Comparison of ENCODE assay signal across 19 cellular contexts in genomic region chr2:40150206-40150765, GRCh38.
"Had no signal": no experiment of that assay in that cellular context is flagged by ENCODE, and none has a peak within 500 bp of the region (broad histone marks: within the 10 kb centered on the region; RNA-seq: fewer than 3 reads in every experiment).

No MANE protein-coding gene starts in this region.

- H3K27ac Mint-ChIP-seq: activated CD4-positive, alpha-beta memory T cell treated with anti-CD3 and anti-CD28 coated beads, Interleukin-2, amount 10 ng/mL, durations not matched to agents 7 days and 5 days; activated T-cell treated with anti-CD3 and anti-CD28 coated beads, Interleukin-2, amount 50 U/mL, for 24 hours; naive thymus-derived CD4-positive, alpha-beta T cell; progenitor cell of endocrine pancreas had no signal

- ATAC-seq: left colon; naive thymus-derived CD4-positive, alpha-beta T cell had no signal

- H3K9me3 Mint-ChIP-seq: activated CD4-positive, alpha-beta memory T cell treated with anti-CD3 and anti-CD28 coated beads, Interleukin-2, amount 10 ng/mL, durations not matched to agents 7 days and 5 days; activated T-cell treated with anti-CD3 and anti-CD28 coated beads, Interleukin-2, amount 50 U/mL, for 24 hours had no signal

- H3K4me3 ChIP-seq: heart left ventricle, right atrium auricular region, transverse colon had no signal

- H3K9me3 ChIP-seq: heart left ventricle, neutrophil, right atrium auricular region, transverse colon had no signal

- H3K4me1 ChIP-seq: right atrium auricular region, transverse colon had no signal

- H3K36me3 ChIP-seq: neutrophil, transverse colon had no signal

- H3K27ac ChIP-seq: neutrophil, right atrium auricular region, transverse colon had no signal

- H3K4me3 Mint-ChIP-seq: activated CD4-positive, alpha-beta memory T cell treated with anti-CD3 and anti-CD28 coated beads, Interleukin-2, amount 10 ng/mL, durations not matched to agents 7 days and 5 days; activated T-cell treated with anti-CD3 and anti-CD28 coated beads, Interleukin-2, amount 50 U/mL, for 24 hours; central memory CD8-positive, alpha-beta T cell; naive thymus-derived CD4-positive, alpha-beta T cell had no signal

- H3K4me1 Mint-ChIP-seq: activated CD4-positive, alpha-beta memory T cell treated with anti-CD3 and anti-CD28 coated beads, Interleukin-2, amount 10 ng/mL, durations not matched to agents 7 days and 5 days; central memory CD8-positive, alpha-beta T cell; naive thymus-derived CD4-positive, alpha-beta T cell had no signal

- H3K27me3 ChIP-seq: heart left ventricle, neutrophil, right atrium auricular region, transverse colon had no signal

- DNase-seq: activated CD4-positive, alpha-beta memory T cell treated with anti-CD3 and anti-CD28 coated beads, Interleukin-2, amount 10 ng/mL, durations not matched to agents 7 days and 5 days; activated CD4-positive, alpha-beta T cell treated with anti-CD3 and anti-CD28 coated beads for 4 hours; activated effector memory CD4-positive, alpha-beta T cell treated with Interleukin-2 at 50 U/mL for 16 hours; activated naive CD4-positive, alpha-beta T cell treated with anti-CD3 and anti-CD28 coated beads, Interleukin-2, amount 50 U/mL, for 16 hours; activated T-cell treated with anti-CD3 and anti-CD28 coated beads, Interleukin-2, amount 50 U/mL, for 24 hours; cortex of kidney; effector memory CD4-positive, alpha-beta T cell; foreskin melanocyte; heart left ventricle; left colon; naive thymus-derived CD4-positive, alpha-beta T cell; stimulated activated CD4-positive, alpha-beta T cell treated with anti-CD3 and anti-CD28 coated beads, Interleukin-15, amount 100 ng/mL, for 24 hours; stimulated activated CD4-positive, alpha-beta T cell treated with anti-CD3 and anti-CD28 coated beads, Interleukin-4, amount 100 ng/mL, for 24 hours; stimulated activated naive CD4-positive, alpha-beta T cell treated with Interleukin-2 at 50 U/mL for 16 hours; transverse colon had no signal

- H3K27me3 Mint-ChIP-seq: activated CD4-positive, alpha-beta memory T cell treated with anti-CD3 and anti-CD28 coated beads, Interleukin-2, amount 10 ng/mL, durations not matched to agents 7 days and 5 days; activated T-cell treated with anti-CD3 and anti-CD28 coated beads, Interleukin-2, amount 50 U/mL, for 24 hours; central memory CD8-positive, alpha-beta T cell; progenitor cell of endocrine pancreas had no signal
